10 cellular contexts compared by ENCODE assay signal in the genomic region with DNA sequence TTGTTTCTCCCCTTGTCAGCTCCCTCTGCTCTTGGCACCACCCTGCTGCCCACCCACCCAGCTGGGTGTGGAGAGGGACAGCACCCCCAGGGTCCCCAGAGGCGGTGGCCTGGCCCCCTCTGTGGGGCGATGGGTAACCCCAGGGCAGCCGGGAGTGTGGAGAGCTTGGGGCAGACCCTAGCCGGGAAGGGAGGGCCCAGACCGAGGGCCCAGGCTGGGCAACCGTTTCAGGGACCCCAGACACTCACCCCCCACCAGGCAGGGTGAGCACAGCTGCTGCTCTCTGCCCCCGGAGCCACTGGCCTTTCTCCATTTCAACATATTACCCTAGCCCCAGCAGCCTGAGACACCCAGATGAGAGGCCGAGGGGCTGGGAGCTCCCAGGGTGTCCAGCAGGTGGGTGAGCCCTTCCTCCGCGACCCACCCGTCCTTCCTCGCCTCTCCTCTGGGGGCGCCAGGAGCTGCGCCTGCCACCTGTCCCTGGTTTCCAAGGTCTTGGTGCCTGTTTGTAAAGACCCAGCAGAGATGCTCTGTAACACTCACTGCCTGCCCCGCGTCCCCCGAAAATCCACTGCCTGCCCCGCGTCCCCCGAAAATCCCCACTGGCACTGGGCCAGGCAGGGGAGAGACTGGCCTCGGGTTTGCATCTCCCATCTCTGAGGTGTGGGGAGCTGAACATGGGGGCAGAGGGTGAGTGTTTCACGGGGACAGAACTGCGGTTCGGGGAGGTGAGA. TPM values are rescaled to one million over a fixed set of nuclear protein-coding genes. Genes with fewer than 3 reads are reported as not detected.
DNase-seq lines count a peak whose midpoint lies in the region; ATAC-seq lines count a peak whose summit lies in the region.
"Had no signal": no experiment of that assay in that cellular context is flagged by ENCODE, and none has a peak within 500 bp of the region (broad histone marks: within the 10 kb centered on the region; RNA-seq: fewer than 3 reads in every experiment).

No MANE protein-coding gene starts in this region.

- no peak overlapping the region for H2BK120ac ChIP-seq in mesenchymal stem cell (ENCODE audit: low read depth, low read length)

- H2BK5ac ChIP-seq in mesenchymal stem cell (ENCODE audit: low read depth, low read length, poor library complexity, severe bottlenecking): no peak overlapping the region

- WGBS in mesenchymal stem cell: 63% methylated on average over 19 of the region's 24 CpGs

- H3K23ac ChIP-seq in mesenchymal stem cell (ENCODE audit: low read length in 2 of 2): no peak overlapping the region

- H2BK12ac ChIP-seq in mesenchymal stem cell (ENCODE audit: low read length in 2 of 2): no peak overlapping the region

- H3K27me3 ChIP-seq in mesenchymal stem cell (ENCODE audit: control insufficient read depth in 1 of 2, insufficient read depth in 1 of 2, low read length in 2 of 2): no peaks in the 10 kb centered on the region
- H3K27me3 ChIP-seq: pancreas had no signal

- no peak overlapping the region for H2AK5ac ChIP-seq in mesenchymal stem cell (ENCODE audit: low read length, severe bottlenecking)

- no peak for ATAC-seq in GM18907 (IDR thresholded peaks at IDR 0.05; ENCODE audit: unreplicated experiment)
- ATAC-seq in HG02571 (IDR thresholded peaks at IDR 0.05; ENCODE audit: unreplicated experiment): no peak
- no peak for ATAC-seq in HG03571 (IDR thresholded peaks at IDR 0.05; ENCODE audit: unreplicated experiment)

- no peak overlapping the region for H2AFZ ChIP-seq in mesenchymal stem cell (ENCODE audit: low read depth, low read length)

- H4K91ac ChIP-seq in mesenchymal stem cell (ENCODE audit: low read length): no peak overlapping the region

- H4K8ac ChIP-seq in mesenchymal stem cell (ENCODE audit: low read length): peak overlapping the region; percentile 20

- no peak overlapping the region for H3K4me2 ChIP-seq in mesenchymal stem cell (ENCODE audit: low read length, poor library complexity, severe bottlenecking)

- H3K18ac ChIP-seq in mesenchymal stem cell (ENCODE audit: low read depth in 1 of 2, low read length in 2 of 2): no peak overlapping the region

- H3K36me3 ChIP-seq in mesenchymal stem cell (ENCODE audit: control insufficient read depth in 1 of 2, insufficient read depth in 2 of 2, low read depth in 1 of 2, low read length in 2 of 2): peaks cover 0 to 75% of the 10 kb centered on the region in 2 experiments
- H3K36me3 ChIP-seq: pancreas had no signal

- no peak overlapping the region for H3K4me3 ChIP-seq in mesenchymal stem cell (ENCODE audit: insufficient read depth in 1 of 2, low read depth in 1 of 2, low read length in 2 of 2)
- H3K4me3 ChIP-seq: pancreas had no signal

- H3K79me1 ChIP-seq in mesenchymal stem cell (replicated peaks; ENCODE audit: low read length, poor library complexity, severe bottlenecking): peaks cover 2% of the 10 kb centered on the region

- DNase-seq in NCI-H2107 treated with DMSO at 0.1 percent for 48 hours (lab: John Stamatoyannopoulos, UW; ENCODE audit: unreplicated experiment) (peak; percentile 4), NCI-H2107 (lab: John Stamatoyannopoulos, UW) (no peak), HT1080 (ENCODE audit: low read depth) (peak; percentile 50), SW480 (ENCODE audit: low spot score) (peak; percentile 46), mesenchymal stem cell (peak; percentile 41)
- DNase-seq: CD4-positive, CD25-positive, alpha-beta regulatory T cell had no signal

- no peak overlapping the region for H3K9ac ChIP-seq in mesenchymal stem cell (ENCODE audit: low read length)

- no peak overlapping the region for H3K14ac ChIP-seq in mesenchymal stem cell (ENCODE audit: low read length in 2 of 2)

- H3K9me3 ChIP-seq in mesenchymal stem cell (ENCODE audit: control insufficient read depth, low read length): no peaks in the 10 kb centered on the region
- H3K9me3 ChIP-seq: pancreas had no signal

- H3K27ac ChIP-seq in mesenchymal stem cell (ENCODE audit: low read length, poor library complexity, severe bottlenecking): no peak overlapping the region
- H3K27ac ChIP-seq: pancreas had no signal

- no peak overlapping the region for H2BK15ac ChIP-seq in mesenchymal stem cell (ENCODE audit: low read depth, poor library complexity, severe bottlenecking)

- H3K4me1 ChIP-seq in mesenchymal stem cell (ENCODE audit: control insufficient read depth, insufficient read depth, low read depth, low read length): peaks cover 6% of the 10 kb centered on the region
- H3K4me1 ChIP-seq: pancreas had no signal

- no peak overlapping the region for H3K4ac ChIP-seq in mesenchymal stem cell (ENCODE audit: low read depth in 1 of 2, low read length in 2 of 2)

RNA-seq across cellular contexts. Expression of gene BAHCC1, which starts 45.4 kb away (rescaled TPM):
- 0.43 TPM in 2 replicates for total RNA-seq in HT1080 (2014; rRNA removed; shearing (Covaris generic))
- polyA plus RNA-seq in HT1080 (2015; cell fraction: cytosol; rRNA removed): 0.27 and 0.81 TPM in 2 replicates
- polyA plus RNA-seq in HT1080 (2015; cell fraction: nucleus; rRNA removed): 1.2 and 1.9 TPM in 2 replicates
- polyA plus RNA-seq in mesenchymal stem cell (2013, experiment 1 of 2): 8.3 TPM
- polyA plus RNA-seq in mesenchymal stem cell (2013, experiment 2 of 2): 8.6 TPM
- polyA plus RNA-seq: CD4-positive, CD25-positive, alpha-beta regulatory T cell had no signal
